18 cellular contexts compared by ENCODE assay signal in genomic region chr12:102694913-102695312, GRCh38.
A peak's percentile ranks its signal among the peaks of the same experiment; 100 is the strongest.
DNase-seq lines count a peak whose midpoint lies in the region; ATAC-seq, FAIRE-seq and TF ChIP-seq lines count a peak whose summit lies in the region.
"Had no signal": no experiment of that assay in that cellular context is flagged by ENCODE, and none has a peak within 500 bp of the region (broad histone marks: within the 10 kb centered on the region; RNA-seq: fewer than 3 reads in every experiment).

No MANE protein-coding gene starts in this region.

- no peak overlapping the region for H2AK5ac ChIP-seq in neuronal stem cell (ENCODE audit: low read depth, low read length)

- no peak overlapping the region for H2BK120ac ChIP-seq in neuronal stem cell (ENCODE audit: low read depth, low read length)

- H3K27me3 Mint-ChIP-seq in MCF 10A (ENCODE audit: insufficient read depth, unreplicated experiment), result peaks cover 30% of the 10 kb centered on the region
- peaks cover 3 to 7% of the 10 kb centered on the region in 2 donors for H3K27me3 Mint-ChIP-seq in CD8-positive, alpha-beta memory T cell
- H3K27me3 Mint-ChIP-seq: CD4-positive, alpha-beta T cell had no signal

- no peak overlapping the region for H3K4ac ChIP-seq in neuronal stem cell (ENCODE audit: low read length)

- POLR2A ChIA-PET in MCF 10A (lab: Yijun Ruan, JAX), result no interaction called here
- POLR2A ChIA-PET in K562 (lab: Yijun Ruan, JAX), result interaction anchor here (0.7 kb wide), 1 partner anchor 633 kb away, joined by 3 read pairs; the partner anchor contains the start of gene WASHC3
- POLR2A ChIA-PET in CD8-positive, alpha-beta memory T cell (lab: Charles Lee), result no interaction called here

- TF ChIP-seq POLR2A in breast epithelium (IDR thresholded peaks at IDR 0.05), result no peak
- TF ChIP-seq POLR2A in K562 (conservative IDR thresholded peaks at IDR 0.05), result no peak

- H3K9me3 ChIP-seq in breast epithelium (no peaks in the 10 kb centered on the region), K562 (replicated peaks; ENCODE audit: control insufficient read depth, insufficient read depth, low read depth, low read length) (no peaks in the 10 kb centered on the region), neuronal stem cell (replicated peaks in 1 of 2; ENCODE audit: control insufficient read depth in 2 of 2, insufficient read depth in 1 of 2, low read depth in 1 of 2, low read length in 2 of 2) (peaks cover 0 to 2% of the 10 kb centered on the region in 2 donors), small intestine (ENCODE audit: control insufficient read depth, low read depth) (no peaks in the 10 kb centered on the region)
- H3K9me3 ChIP-seq in CD8-positive, alpha-beta memory T cell (ENCODE audit: low read length), result no peaks in the 10 kb centered on the region

- H3K4me3 Mint-ChIP-seq in MCF 10A (ENCODE audit: unreplicated experiment), result no peak overlapping the region
- no peak overlapping the region for H3K4me3 Mint-ChIP-seq in CD8-positive, alpha-beta memory T cell
- H3K4me3 Mint-ChIP-seq: CD4-positive, alpha-beta T cell; H9 had no signal

- DNase-seq in MCF 10A (ENCODE audit: unreplicated experiment) (peak; percentile 6), breast epithelium (ENCODE audit: low spot score in 2 of 2) (no peak), K562 (ENCODE audit: extremely low read depth in 1 of 4, low spot score in 3 of 4) (peak in 1 of 4 experiments; percentile 11), neuronal stem cell (ENCODE audit: low spot score) (no peak), small intestine (no peak), T-helper 2 cell (no peak)
- no peak for DNase-seq in CD8-positive, alpha-beta memory T cell
- DNase-seq: CD4-positive, alpha-beta T cell; DMS153; DMS79 treated with DMSO at 0.1 percent for 48 hours; GDM1; GM23248; H9; Karpas-422 had no signal

- intact Hi-C loops in MCF 10A (cut with micrococcal nuclease) (no loop called here), breast epithelium (cut with DNase I; ENCODE audit: low total_unique reads) (no loop called here), K562 (cut with micrococcal nuclease) (no loop called here)

- peak; percentile 11 for FAIRE-seq in K562 (lab: Jason Lieb, UNC)
- FAIRE-seq in small intestine (lab: Jason Lieb, UNC), result no peak
- FAIRE-seq: D721Med, GM12892 had no signal

- H3K79me1 ChIP-seq in neuronal stem cell (ENCODE audit: low read depth, low read length), result no peaks in the 10 kb centered on the region

- H2AFZ ChIP-seq in K562 (ENCODE audit: low read depth, low read length) (no peak overlapping the region), neuronal stem cell (ENCODE audit: low read length) (no peak overlapping the region)
- H2AFZ ChIP-seq: GM23248 had no signal

- in situ Hi-C loops in K562 (cut with MboI), result no loop called here

- peak overlapping the region; percentile 6 for H2BK12ac ChIP-seq in neuronal stem cell (ENCODE audit: low read length)

- H3K27me3 ChIP-seq in breast epithelium, result no peaks in the 10 kb centered on the region
- no peaks in the 10 kb centered on the region for H3K27me3 ChIP-seq in K562 (ENCODE audit: control insufficient read depth in 2 of 2, insufficient read depth in 2 of 2, low read length in 2 of 2)
- peaks cover 0 to 10% (median 0%) of the 10 kb centered on the region in 3 experiments for H3K27me3 ChIP-seq in neuronal stem cell (ENCODE audit: control insufficient read depth in 3 of 3, insufficient read depth in 3 of 3, low read depth in 1 of 3, low read length in 3 of 3)
- H3K27me3 ChIP-seq in small intestine (ENCODE audit: control insufficient read depth in 2 of 2, insufficient read depth in 2 of 2, low read length in 2 of 2), result no peaks in the 10 kb centered on the region
- no peaks in the 10 kb centered on the region for H3K27me3 ChIP-seq in CD8-positive, alpha-beta memory T cell (ENCODE audit: insufficient read depth, low read length, poor library complexity, severe bottlenecking)
- H3K27me3 ChIP-seq: BLaER1 treated with 17β-estradiol and CSF1 and Interleukin-3, amounts not matched to agents 10 nM and 100 nM had no signal

- H3K36me3 ChIP-seq in breast epithelium (no peaks in the 10 kb centered on the region), K562 (ENCODE audit: control insufficient read depth, insufficient read depth, low read length) (no peaks in the 10 kb centered on the region), neuronal stem cell (replicated peaks in 1 of 2; ENCODE audit: control insufficient read depth in 2 of 2, insufficient read depth in 2 of 2, low read length in 2 of 2) (no peaks in the 10 kb centered on the region), small intestine (ENCODE audit: control insufficient read depth in 2 of 2, insufficient read depth in 2 of 2, low read length in 2 of 2) (no peaks in the 10 kb centered on the region)
- H3K36me3 ChIP-seq in CD8-positive, alpha-beta memory T cell (ENCODE audit: insufficient read depth, low read length), result no peaks in the 10 kb centered on the region
- H3K36me3 ChIP-seq: BLaER1 treated with 17β-estradiol and CSF1 and Interleukin-3, amounts not matched to agents 10 nM and 100 nM had no signal

- no peak overlapping the region for H3K18ac ChIP-seq in neuronal stem cell (ENCODE audit: low read length)

- H3K4me2 ChIP-seq in K562 (ENCODE audit: insufficient read depth, low read length), result no peak overlapping the region
- H3K4me2 ChIP-seq in neuronal stem cell (ENCODE audit: insufficient read depth, low read length, poor library complexity, severe bottlenecking), result no peak overlapping the region
- H3K4me2 ChIP-seq: BLaER1 treated with 17β-estradiol and CSF1 and Interleukin-3, amounts not matched to agents 10 nM and 100 nM had no signal

- H3K4me1 Mint-ChIP-seq in MCF 10A (ENCODE audit: insufficient read depth, unreplicated experiment), result peaks cover 4% of the 10 kb centered on the region
- H3K4me1 Mint-ChIP-seq in CD8-positive, alpha-beta memory T cell, result no peaks in the 10 kb centered on the region

- H2BK5ac ChIP-seq in neuronal stem cell (ENCODE audit: low read length), result no peak overlapping the region

- no peaks in the 10 kb centered on the region for H3K9me1 ChIP-seq in K562 (ENCODE audit: control insufficient read depth, insufficient read depth, low read length)

- BruUV-seq in MCF 10A (replicated peaks; lab: Mats Ljungman, UMichigan) (no TSS peak), K562 (replicated peaks; lab: Mats Ljungman, UMichigan) (no TSS peak)

- no peak for TF ChIP-seq EP300 in K562 (IDR thresholded peaks at IDR 0.05; ENCODE audit: low read length)

- H3K27ac Mint-ChIP-seq in MCF 10A (ENCODE audit: low read depth, unreplicated experiment), result no peak overlapping the region
- H3K27ac Mint-ChIP-seq in CD8-positive, alpha-beta memory T cell, result no peak overlapping the region
- H3K27ac Mint-ChIP-seq: CD4-positive, alpha-beta T cell had no signal

- H3K4me3 ChIP-seq in breast epithelium (no peak overlapping the region), K562 (no peak overlapping the region), neuronal stem cell (ENCODE audit: low read length in 2 of 2) (no peak overlapping the region), small intestine (ENCODE audit: low read depth in 1 of 2, low read length in 2 of 2) (no peak overlapping the region)
- H3K4me3 ChIP-seq in CD8-positive, alpha-beta memory T cell (ENCODE audit: low read length), result no peak overlapping the region
- H3K4me3 ChIP-seq: BLaER1 treated with 17β-estradiol and CSF1 and Interleukin-3, amounts not matched to agents 10 nM and 100 nM; GM23248 had no signal

- CTCF ChIA-PET in MCF 10A (lab: Yijun Ruan, JAX) (interaction anchor here (0.6 to 0.7 kb wide), 2 partner anchors 794 to 1709 kb away, joined by 3 read pairs; no protein-coding TSS in a partner anchor), K562 (lab: Yijun Ruan, JAX; ENCODE audit: low intra/inter-chr PET ratio) (no interaction called here)
- CTCF ChIA-PET in CD8-positive, alpha-beta memory T cell (lab: Charles Lee), result no interaction called here

- H3K4me1 ChIP-seq in breast epithelium (no peaks in the 10 kb centered on the region), K562 (replicated peaks in 1 of 2; ENCODE audit: control insufficient read depth in 2 of 2, insufficient read depth in 2 of 2, low read length in 2 of 2) (no peaks in the 10 kb centered on the region), neuronal stem cell (ENCODE audit: control insufficient read depth in 2 of 2, insufficient read depth in 1 of 2, low read depth in 1 of 2, low read length in 2 of 2) (peaks cover 11 to 13% of the 10 kb centered on the region in 2 donors), small intestine (ENCODE audit: control insufficient read depth in 2 of 2, insufficient read depth in 1 of 2, low read depth in 1 of 2, low read length in 1 of 2) (no peaks in the 10 kb centered on the region)
- H3K4me1 ChIP-seq in CD8-positive, alpha-beta memory T cell (ENCODE audit: insufficient read depth, low read length), result no peaks in the 10 kb centered on the region
- H3K4me1 ChIP-seq: BLaER1 treated with 17β-estradiol and CSF1 and Interleukin-3, amounts not matched to agents 10 nM and 100 nM had no signal

- H3K36me3 Mint-ChIP-seq in MCF 10A (ENCODE audit: insufficient read depth, unreplicated experiment), result no peaks in the 10 kb centered on the region
- H3K36me3 Mint-ChIP-seq in CD8-positive, alpha-beta memory T cell, result peaks cover 0 to 3% (median 0%) of the 10 kb centered on the region in 3 donors

- H4K20me1 ChIP-seq in K562 (replicated peaks; ENCODE audit: control insufficient read depth, insufficient read depth, low read length), result no peaks in the 10 kb centered on the region
- H4K20me1 ChIP-seq: BLaER1 treated with 17β-estradiol and CSF1 and Interleukin-3, amounts not matched to agents 10 nM and 100 nM had no signal

- no peak for TF ChIP-seq RAD21 in K562 (CRISPR knock-in tag; conservative IDR thresholded peaks at IDR 0.05 in 1 of 2, IDR thresholded peaks at IDR 0.05 in 1 of 2)

- peak overlapping the region; percentile 58 for H2BK15ac ChIP-seq in neuronal stem cell (ENCODE audit: low read length)

- peaks cover 8% of the 10 kb centered on the region for H3K9me3 Mint-ChIP-seq in MCF 10A (ENCODE audit: unreplicated experiment)
- peaks cover 2 to 10% (median 3%) of the 10 kb centered on the region in 5 donors for H3K9me3 Mint-ChIP-seq in CD8-positive, alpha-beta memory T cell

- TF ChIP-seq CTCF in MCF 10A (IDR thresholded peaks at IDR 0.05; ENCODE audit: unreplicated experiment), result no peak
- no peak for TF ChIP-seq CTCF in breast epithelium (IDR thresholded peaks at IDR 0.05)
- no peak for TF ChIP-seq CTCF in K562 (IDR thresholded peaks at IDR 0.05 in 2 of 3, conservative IDR thresholded peaks at IDR 0.05 in 1 of 3; ENCODE audit: insufficient read depth in 2 of 3, low read depth in 1 of 3, low read length in 3 of 3)

- no peaks in the 10 kb centered on the region for H3K79me2 ChIP-seq in K562 (ENCODE audit: control insufficient read depth, insufficient read depth, low read length)

- no peak overlapping the region for H3K14ac ChIP-seq in neuronal stem cell (ENCODE audit: low read length)

- H3K27ac ChIP-seq in breast epithelium, result no peak overlapping the region
- H3K27ac ChIP-seq in K562 (ENCODE audit: extremely low read depth, low read depth, low read length), result no peak overlapping the region
- no peak overlapping the region for H3K27ac ChIP-seq in neuronal stem cell (replicated peaks; ENCODE audit: low read length)
- H3K27ac ChIP-seq in small intestine (ENCODE audit: low read depth in 1 of 2, low read length in 1 of 2), result no peak overlapping the region
- no peak overlapping the region for H3K27ac ChIP-seq in CD8-positive, alpha-beta memory T cell (ENCODE audit: low read depth, low read length)
- H3K27ac ChIP-seq: 22Rv1; BLaER1 treated with 17β-estradiol and CSF1 and Interleukin-3, amounts not matched to agents 10 nM and 100 nM; GM23248 had no signal

- 0% methylated on average over 1 of the region's 1 CpG for WGBS in K562 (ENCODE audit: insufficient coverage, low coverage, missing lambda C conversion rate)
- no CpG with 5 or more reads among the region's 1 CpG for WGBS in neuronal stem cell (ENCODE audit: extremely low coverage in 2 of 2, insufficient read length in 2 of 2, insufficient replicate concordance in 1 of 2), 2 donors
- 71 to 94% (median 83%) methylated on average over 1 of the region's 1 CpG for WGBS in small intestine, 3 donors

- no peak overlapping the region for H4K91ac ChIP-seq in neuronal stem cell (ENCODE audit: low read depth, low read length, poor library complexity)

- no peak for ATAC-seq in K562

- H3K23ac ChIP-seq in neuronal stem cell (ENCODE audit: low read depth, low read length, poor library complexity), result no peak overlapping the region

- H3K9ac ChIP-seq in K562 (ENCODE audit: insufficient read depth in 1 of 2, low read depth in 2 of 2, low read length in 2 of 2) (no peak overlapping the region), neuronal stem cell (ENCODE audit: low read depth, low read length, poor library complexity) (no peak overlapping the region)
- H3K9ac ChIP-seq: BLaER1 treated with 17β-estradiol and CSF1 and Interleukin-3, amounts not matched to agents 10 nM and 100 nM; GM23248 had no signal

- no peak overlapping the region for H4K8ac ChIP-seq in neuronal stem cell (ENCODE audit: low read depth, low read length)
